Comparison of ENCODE assay signal across 21 cellular contexts in genomic region chr11:129348813-129349212, GRCh38. TPM values are rescaled to one million over a fixed set of nuclear protein-coding genes. Genes with fewer than 3 reads are reported as not detected.
"Had no signal": no experiment of that assay in that cellular context is flagged by ENCODE, and none has a peak within 500 bp of the region (broad histone marks: within the 10 kb centered on the region; RNA-seq: fewer than 3 reads in every experiment).

No MANE protein-coding gene starts in this region.

- H3K27me3 Mint-ChIP-seq: IgD-negative memory B cell had no signal

- H3K36me3 Mint-ChIP-seq: IgD-negative memory B cell had no signal

- H3K4me3 Mint-ChIP-seq: IgD-negative memory B cell had no signal

- DNase-seq: Kasumi-1, MM.1S, NCI-H1092 treated with DMSO at 0.1 percent for 48 hours, NCI-H1417, NCI-H1436 treated with DMSO at 0.1 percent for 48 hours, NCI-H1694, NCI-H1930, NCI-H2081, NCI-H2107, NCI-H2227 treated with DMSO at 0.1 percent for 48 hours, NCI-H524, NCI-H526 treated with DMSO at 0.1 percent for 48 hours, NCI-H774, Right ventricle myocardium superior, RPMI8226, SIG-M5 had no signal

- H3K4me1 Mint-ChIP-seq: IgD-negative memory B cell had no signal

- H3K27ac Mint-ChIP-seq: IgD-negative memory B cell had no signal

- ATAC-seq: K562 had no signal

RNA-seq across cellular contexts. Expression of gene BARX2, which starts 26.8 kb away (rescaled TPM):
- total RNA-seq: K562, M059J, NCI-H460, Right ventricle myocardium superior, SJSA1 had no signal
